ENCODE assay signal across 8 cellular contexts in genomic region chr1:35190784-35191183, GRCh38. TPM values are rescaled to one million over a fixed set of nuclear protein-coding genes. Genes with fewer than 3 reads are reported as not detected.
DNase-seq lines count a peak whose midpoint lies in the region; ATAC-seq and TF ChIP-seq lines count a peak whose summit lies in the region.

No MANE protein-coding gene starts in this region.

- H3K27me3 ChIP-seq in GM06990 (replicated peaks; ENCODE audit: control insufficient read depth, insufficient read depth, low read length) (no peaks in the 10 kb centered on the region), Panc1 (ENCODE audit: control insufficient read depth, insufficient read depth, low read length) (no peaks in the 10 kb centered on the region), esophagus (ENCODE audit: control insufficient read depth in 1 of 2, insufficient read depth in 2 of 2, low read length in 2 of 2) (no peaks in the 10 kb centered on the region), trophoblast cell (ENCODE audit: insufficient read depth, low read length) (no peaks in the 10 kb centered on the region)

- DNase-seq in GM06990 (ENCODE audit: extremely low read depth, insufficient read length) = no peak
- DNase-seq in Panc1 (ENCODE audit: low read depth, low spot score) = no peak
- DNase-seq in trophoblast cell = peak in 1 of 2 donors; percentile 25
- no peak for DNase-seq in occipital lobe (lab: John Stamatoyannopoulos, UW)
- no peak for DNase-seq in kidney glomerular epithelial cell (lab: John Stamatoyannopoulos, UW)

- H3K4me1 ChIP-seq in Panc1 (ENCODE audit: control insufficient read depth, insufficient read depth, low read length) (peaks cover 29% of the 10 kb centered on the region), esophagus (ENCODE audit: control insufficient read depth in 2 of 2, insufficient read depth in 2 of 2, low read length in 1 of 2) (peaks cover 0 to 6% of the 10 kb centered on the region in 2 donors), trophoblast cell (ENCODE audit: control insufficient read depth in 1 of 2, insufficient read depth in 2 of 2, low read length in 2 of 2) (peaks cover 2 to 10% of the 10 kb centered on the region in 2 experiments)

- WGBS in esophagus, 2 donors = 5 to 7% methylated on average over 6 of the region's 6 CpGs
- whole genome bisulfite sequencing in trophoblast cell (ENCODE audit: extremely low coverage, insufficient coverage, insufficient read length) = no CpG with 5 or more reads among the region's 6 CpGs

- TSS peak; percentile 77 for BruUV-seq in Panc1 (replicated peaks; lab: Mats Ljungman, UMichigan)

- in situ Hi-C loops in Panc1 (cut with HindIII; ENCODE audit: low pct_unique_long_range_greater_than_20kb, low sequenced_read_pairs) = no loop called here

- no peak overlapping the region for H2AK5ac ChIP-seq in trophoblast cell (ENCODE audit: low read length)

- peaks cover 23% of the 10 kb centered on the region for H3K79me2 ChIP-seq in trophoblast cell (ENCODE audit: control insufficient read depth, insufficient read depth, low read length, poor library complexity)

- H2BK12ac ChIP-seq in trophoblast cell (ENCODE audit: low read length) = no peak overlapping the region

- CTCF ChIA-PET in Panc1 (lab: Charles Lee) = no interaction called here

- no peak overlapping the region for H4K8ac ChIP-seq in trophoblast cell (ENCODE audit: low read depth, low read length)

- intact Hi-C loops in Panc1 (cut with micrococcal nuclease; ENCODE audit: unreplicated experiment) = no loop called here

- peaks cover 38% of the 10 kb centered on the region for H3K36me3 ChIP-seq in GM06990 (ENCODE audit: control insufficient read depth, insufficient read depth, low read length)
- H3K36me3 ChIP-seq in Panc1 (ENCODE audit: control insufficient read depth, insufficient read depth, low read length) = peaks cover 57% of the 10 kb centered on the region
- peaks cover 17 to 22% of the 10 kb centered on the region in 2 donors for H3K36me3 ChIP-seq in esophagus (ENCODE audit: control insufficient read depth in 2 of 2, insufficient read depth in 2 of 2, low read length in 1 of 2)
- H3K36me3 ChIP-seq in trophoblast cell (ENCODE audit: control insufficient read depth in 1 of 2, insufficient read depth in 2 of 2, low read length in 2 of 2) = peaks cover 22 to 47% of the 10 kb centered on the region in 2 experiments

- no peak overlapping the region for H2BK120ac ChIP-seq in trophoblast cell (ENCODE audit: insufficient read depth, low read length, poor library complexity)

- peak overlapping the region; percentile 97 for H3K4me3 ChIP-seq in GM06990 (replicated peaks; ENCODE audit: low read depth, low read length)
- peak overlapping the region; percentile 84 to 86 for H3K4me3 ChIP-seq in Panc1 (ENCODE audit: low read depth in 2 of 2, low read length in 2 of 2)
- peak overlapping the region; percentile 46 to 96 for H3K4me3 ChIP-seq in esophagus (ENCODE audit: low read depth in 1 of 2, low read length in 2 of 2)
- H3K4me3 ChIP-seq in trophoblast cell (ENCODE audit: low read depth, low read length) = peak overlapping the region; percentile 31

- no peak overlapping the region for H4K91ac ChIP-seq in trophoblast cell (ENCODE audit: low read depth, low read length)

- H3K27ac ChIP-seq in Panc1 (ENCODE audit: low read length) (peak overlapping the region; percentile 76), esophagus (ENCODE audit: low read depth in 2 of 2, low read length in 1 of 2) (no peak overlapping the region), trophoblast cell (ENCODE audit: low read depth, low read length) (no peak overlapping the region)

- no peak overlapping the region for H2BK5ac ChIP-seq in trophoblast cell (ENCODE audit: low read depth, low read length, poor library complexity)

- peaks cover 9% of the 10 kb centered on the region for H3K79me1 ChIP-seq in trophoblast cell (ENCODE audit: low read length)

- H3K4ac ChIP-seq in trophoblast cell (ENCODE audit: low read depth, low read length) = peak overlapping the region; percentile 80

- H3K14ac ChIP-seq in trophoblast cell (ENCODE audit: low read length) = no peak overlapping the region

- H4K12ac ChIP-seq in trophoblast cell (ENCODE audit: low read depth, low read length) = no peak overlapping the region

- ATAC-seq in Panc1 (no peak), HG03520 (IDR thresholded peaks at IDR 0.05; ENCODE audit: unreplicated experiment) (no peak), HG03108 (IDR thresholded peaks at IDR 0.05; ENCODE audit: unreplicated experiment) (no peak)

- TF ChIP-seq CTCF in GM06990 (IDR thresholded peaks at IDR 0.05; ENCODE audit: insufficient read depth, low read length, poor library complexity, severe bottlenecking) (no peak), Panc1 (IDR thresholded peaks at IDR 0.05) (no peak)

- no peak overlapping the region for H3K23ac ChIP-seq in trophoblast cell (ENCODE audit: low read length)

- H3K9me3 ChIP-seq in Panc1 (ENCODE audit: control insufficient read depth, insufficient read depth, low read depth, low read length) = no peaks in the 10 kb centered on the region
- H3K9me3 ChIP-seq in esophagus (ENCODE audit: control insufficient read depth in 2 of 2, insufficient read depth in 1 of 2, low read depth in 1 of 2, low read length in 1 of 2) = no peaks in the 10 kb centered on the region
- peaks cover 6% of the 10 kb centered on the region for H3K9me3 ChIP-seq in trophoblast cell (ENCODE audit: insufficient read depth, low read depth, low read length)

- H3K9ac ChIP-seq in trophoblast cell (ENCODE audit: low read length) = peak overlapping the region; percentile 20

- no peak overlapping the region for H3K18ac ChIP-seq in trophoblast cell (ENCODE audit: low read length)

- peak overlapping the region; percentile 59 for H3K4me2 ChIP-seq in trophoblast cell (ENCODE audit: low read length)

- POLR2A ChIA-PET in Panc1 (lab: Charles Lee) = interaction anchor here (0.5 to 0.7 kb wide), 2 partner anchors 25 to 1143 kb away, joined by 3 to 4 read pairs; no protein-coding TSS in a partner anchor

- H2AFZ ChIP-seq in trophoblast cell (ENCODE audit: insufficient read depth, low read length, poor library complexity) = no peak overlapping the region

RNA-seq across cellular contexts. Expression of gene SFPQ, which starts 2.2 kb away (rescaled TPM):
- total RNA-seq in Panc1 (2021; ENCODE audit: unreplicated experiment) (266 TPM), occipital lobe (342 TPM)
- 210 TPM for polyA plus RNA-seq in Panc1 (2012; ENCODE audit: insufficient read length)
- 100 to 1,000 TPM; 141 to 199 TPM for polyA plus RNA-seq in esophagus
- polyA plus RNA-seq in trophoblast cell (2013) = 227 and 229 TPM in 2 replicates

Comparison
In these comparisons a context has a peak if more than half of its experiments do, and no peak if none do; other contexts are left out.
1. H3K4me3 ChIP-seq: peak in every context shown above with its lines; median percentile 97 in GM06990; 85 in Panc1; 71 in esophagus; 31 in trophoblast cell.